Comparison of ENCODE assay signal across 19 cellular contexts in the genomic region with DNA sequence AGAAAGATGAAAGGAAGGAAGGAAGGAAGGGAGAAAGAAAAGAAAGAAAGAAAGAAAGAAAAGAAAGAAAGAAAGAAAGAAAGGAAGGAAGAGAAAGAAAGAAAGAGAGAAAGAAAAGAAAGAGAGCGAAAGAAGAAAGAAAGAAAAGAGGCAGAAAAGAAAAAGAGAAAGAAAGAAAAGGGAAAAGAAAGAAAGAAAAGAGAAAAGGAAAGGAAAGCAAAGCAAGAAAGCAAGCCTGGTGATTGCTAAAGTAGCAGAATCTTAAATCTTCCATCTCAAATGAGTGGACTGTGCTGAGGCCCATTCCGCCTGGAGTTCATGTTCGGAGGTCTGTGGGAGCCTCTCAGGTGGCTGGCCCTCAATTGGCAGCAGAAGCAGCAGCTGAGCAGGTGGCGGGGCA.
"Had no signal": no experiment of that assay in that cellular context is flagged by ENCODE, and none has a peak within 500 bp of the region (broad histone marks: within the 10 kb centered on the region; RNA-seq: fewer than 3 reads in every experiment).

No MANE protein-coding gene starts in this region.

- H3K27ac ChIP-seq: heart left ventricle, pancreas, tibial nerve had no signal

- ATAC-seq: heart left ventricle; mucosa of descending colon; naive thymus-derived CD8-positive, alpha-beta T cell; pancreas; right cardiac atrium; stimulated activated memory B cell treated with anti-CD40 and anti-IgM and Interleukin-4, amounts not matched to agents 10 μg/mL and 1 μg/mL and 100 μg/mL, for 72 hours had no signal

- H3K4me2 ChIP-seq: smooth muscle cell had no signal

- H3K36me3 ChIP-seq: heart left ventricle, pancreas, tibial nerve had no signal

- H3K9me3 Mint-ChIP-seq: stimulated activated memory B cell treated with anti-CD40 and anti-IgM and Interleukin-4, amounts not matched to agents 10 μg/mL and 1 μg/mL and 100 μg/mL, for 72 hours; stimulated activated naive CD8-positive, alpha-beta T cell treated with anti-CD3 and anti-CD28 coated beads, Interleukin-15, Interleukin-2, amounts not matched to agents 100 ng/mL and 50 ng/mL, for 24 hours had no signal

- H3K4me3 Mint-ChIP-seq: endodermal cell; naive thymus-derived CD8-positive, alpha-beta T cell; stimulated activated memory B cell treated with anti-CD40 and anti-IgM and Interleukin-4, amounts not matched to agents 10 μg/mL and 1 μg/mL and 100 μg/mL, for 72 hours; stimulated activated naive CD8-positive, alpha-beta T cell treated with anti-CD3 and anti-CD28 coated beads, Interleukin-15, Interleukin-2, amounts not matched to agents 100 ng/mL and 50 ng/mL, for 24 hours had no signal

- H3K27ac Mint-ChIP-seq: endodermal cell; naive thymus-derived CD8-positive, alpha-beta T cell; progenitor cell of endocrine pancreas; stimulated activated memory B cell treated with anti-CD40 and anti-IgM and Interleukin-4, amounts not matched to agents 10 μg/mL and 1 μg/mL and 100 μg/mL, for 72 hours; stimulated activated naive CD8-positive, alpha-beta T cell treated with anti-CD3 and anti-CD28 coated beads, Interleukin-15, Interleukin-2, amounts not matched to agents 100 ng/mL and 50 ng/mL, for 24 hours had no signal

- H3K4me1 ChIP-seq: heart left ventricle, tibial nerve had no signal

- H3K27me3 ChIP-seq: tibial nerve had no signal

- DNase-seq: dermis blood vessel endothelial cell; endodermal cell; heart left ventricle; hippocampal formation; kidney glomerular epithelial cell; mucosa of descending colon; naive thymus-derived CD8-positive, alpha-beta T cell; occipital lobe; pancreas; right cardiac atrium; stimulated activated CD4-positive, alpha-beta T cell treated with anti-CD3 and anti-CD28 coated beads, Interleukin-4, amount 100 ng/mL, for 1 hour had no signal

- H3K4me1 Mint-ChIP-seq: naive thymus-derived CD8-positive, alpha-beta T cell; stimulated activated memory B cell treated with anti-CD40 and anti-IgM and Interleukin-4, amounts not matched to agents 10 μg/mL and 1 μg/mL and 100 μg/mL, for 72 hours had no signal

- H3K4me3 ChIP-seq: heart left ventricle, mucosa of descending colon, pancreas, smooth muscle cell, tibial nerve had no signal

- FAIRE-seq: colon, endothelial cell of umbilical vein, frontal cortex, pancreas had no signal

- H3K36me3 Mint-ChIP-seq: naive thymus-derived CD8-positive, alpha-beta T cell; stimulated activated memory B cell treated with anti-CD40 and anti-IgM and Interleukin-4, amounts not matched to agents 10 μg/mL and 1 μg/mL and 100 μg/mL, for 72 hours had no signal

- H3K9me3 ChIP-seq: mucosa of descending colon, pancreas had no signal
